In the genomic region with DNA sequence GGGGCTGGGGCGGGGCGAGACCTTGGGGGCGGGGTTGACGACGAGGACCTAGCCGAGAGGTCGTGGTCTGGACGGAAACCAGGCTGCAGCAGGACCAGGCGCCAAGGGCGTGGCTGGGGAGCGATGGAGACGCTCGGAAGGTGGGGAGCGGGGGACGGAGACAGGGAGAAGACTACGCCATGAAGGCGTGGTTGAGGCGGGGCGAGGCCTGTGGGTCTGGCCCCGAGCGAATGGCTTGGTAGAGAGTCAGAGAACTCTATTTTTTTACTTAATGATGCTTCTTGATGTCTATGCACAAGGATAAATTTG, we compare ENCODE assay signal across 8 cellular contexts. TPM values are rescaled to one million over a fixed set of nuclear protein-coding genes. Genes with fewer than 3 reads are reported as not detected.
DNase-seq lines count a peak whose midpoint lies in the region; ATAC-seq, FAIRE-seq and TF ChIP-seq lines count a peak whose summit lies in the region.

No MANE protein-coding gene starts in this region.

- no peaks in the 10 kb centered on the region for H3K9me3 ChIP-seq in Panc1 (ENCODE audit: control insufficient read depth, insufficient read depth, low read depth, low read length)
- no peaks in the 10 kb centered on the region for H3K9me3 ChIP-seq in endothelial cell of umbilical vein (replicated peaks; ENCODE audit: control insufficient read depth, insufficient read depth, low read length)

- peak overlapping the region; percentile 92 for H2AFZ ChIP-seq in endothelial cell of umbilical vein (ENCODE audit: low read depth, low read length)

- H3K27me3 ChIP-seq in Panc1 (ENCODE audit: control insufficient read depth, insufficient read depth, low read length) (no peaks in the 10 kb centered on the region), endothelial cell of umbilical vein (ENCODE audit: control insufficient read depth in 2 of 2, insufficient read depth in 2 of 2, low read length in 2 of 2) (no peaks in the 10 kb centered on the region)

- ATAC-seq in Panc1 (peak; percentile 88), HG02610 (IDR thresholded peaks at IDR 0.05; ENCODE audit: unreplicated experiment) (no peak), HG02840 (IDR thresholded peaks at IDR 0.05; ENCODE audit: low FRiP score, unreplicated experiment) (no peak)

- no peaks in the 10 kb centered on the region for H4K20me1 ChIP-seq in endothelial cell of umbilical vein (replicated peaks; ENCODE audit: control insufficient read depth, extremely low read depth, insufficient read depth, low read length)

- TF ChIP-seq CTCF in Panc1 (IDR thresholded peaks at IDR 0.05) (no peak), endothelial cell of umbilical vein (IDR thresholded peaks at IDR 0.05; ENCODE audit: extremely low read depth in 1 of 2, insufficient read depth in 1 of 2, low read depth in 1 of 2, low read length in 2 of 2) (no peak), retinal pigment epithelial cell (conservative IDR thresholded peaks at IDR 0.05; ENCODE audit: low read depth, low read length) (no peak)

- DNase-seq in Panc1 (ENCODE audit: low read depth, low spot score) (no peak), endothelial cell of umbilical vein (ENCODE audit: low read depth, low spot score) (no peak), retinal pigment epithelial cell (ENCODE audit: low read depth) (no peak), NCI-H345 (lab: John Stamatoyannopoulos, UW) (no peak), GM03348 (ENCODE audit: low spot score) (no peak)

- TF ChIP-seq POLR2A in GM15510 (IDR thresholded peaks at IDR 0.05; ENCODE audit: borderline replicate concordance, extremely low read depth, insufficient read length) (peak; percentile 39), endothelial cell of umbilical vein (IDR thresholded peaks at IDR 0.05; ENCODE audit: low read depth, low read length) (no peak)

- CTCF ChIA-PET in Panc1 (lab: Charles Lee) (no interaction called here), endothelial cell of umbilical vein (lab: Charles Lee) (no interaction called here)

- in situ Hi-C loops in Panc1 (cut with HindIII; ENCODE audit: low pct_unique_long_range_greater_than_20kb, low sequenced_read_pairs) = no loop called here

- peak overlapping the region; percentile 71 for H3K4me2 ChIP-seq in endothelial cell of umbilical vein (ENCODE audit: insufficient read depth, low read length)

- dilution Hi-C loops in endothelial cell of umbilical vein (cut with MboI; ENCODE audit: extremely low pct_ligation_motif_present, low sequenced_read_pairs) = no loop called here

- BruUV-seq in Panc1 (replicated peaks; lab: Mats Ljungman, UMichigan) (no TSS peak), endothelial cell of umbilical vein (replicated peaks; lab: Mats Ljungman, UMichigan) (no TSS peak)

- H3K4me1 ChIP-seq in Panc1 (ENCODE audit: control insufficient read depth, insufficient read depth, low read length) (no peaks in the 10 kb centered on the region), endothelial cell of umbilical vein (ENCODE audit: control insufficient read depth, extremely low read depth, insufficient read depth, low read length) (peaks cover 12% of the 10 kb centered on the region)

- no peaks in the 10 kb centered on the region for H3K9me1 ChIP-seq in endothelial cell of umbilical vein (replicated peaks; ENCODE audit: control insufficient read depth, extremely low read depth, insufficient read depth, low read length)

- H3K4me3 ChIP-seq in Panc1 (ENCODE audit: low read depth in 2 of 2, low read length in 2 of 2) (peak overlapping the region; percentile 27 to 39), endothelial cell of umbilical vein (replicated peaks in 1 of 3; ENCODE audit: insufficient read depth in 1 of 3, low read depth in 1 of 3, low read length in 3 of 3) (peak overlapping the region in 2 of 3 experiments; percentile 33 to 36), retinal pigment epithelial cell (ENCODE audit: low read length) (peak overlapping the region; percentile 50)

- H3K9ac ChIP-seq in endothelial cell of umbilical vein (replicated peaks; ENCODE audit: extremely low read depth, insufficient read depth, low read length) = no peak overlapping the region

- H3K27ac ChIP-seq in Panc1 (ENCODE audit: low read length) (peak overlapping the region; percentile 72; the same call in 1 of the 2 replicates), endothelial cell of umbilical vein (ENCODE audit: insufficient read depth, low read depth, low read length) (peak overlapping the region; percentile 32)

- POLR2A ChIA-PET in Panc1 (lab: Charles Lee) = no interaction called here
- POLR2A ChIA-PET in endothelial cell of umbilical vein (lab: Charles Lee) = interaction anchor here (1.3 kb wide), 1 partner anchor 8 kb away, joined by 5 read pairs; the partner anchor contains the start of gene UBL5

- H3K36me3 ChIP-seq in Panc1 (ENCODE audit: control insufficient read depth, insufficient read depth, low read length) (no peaks in the 10 kb centered on the region), endothelial cell of umbilical vein (ENCODE audit: control insufficient read depth in 2 of 2, extremely low read depth in 1 of 2, insufficient read depth in 2 of 2, low read length in 2 of 2) (no peaks in the 10 kb centered on the region)

- no peak for FAIRE-seq in endothelial cell of umbilical vein (lab: Jason Lieb, UNC)

- intact Hi-C loops in Panc1 (cut with micrococcal nuclease; ENCODE audit: unreplicated experiment) = no loop called here
- intact Hi-C loops in endothelial cell of umbilical vein (cut with micrococcal nuclease) = loop anchor here (1.0 kb wide), 4 partner anchors 16 to 198 kb away; partner anchors contain the start of genes PIN1 and ZNF561

- peaks cover 28% of the 10 kb centered on the region for H3K79me2 ChIP-seq in endothelial cell of umbilical vein (ENCODE audit: control insufficient read depth, insufficient read depth, low read length)

TF ChIP-seq in endothelial cell of umbilical vein, 7 proteins besides CTCF, POLR2A, EP300 and RAD21 (continues in another document):
- no peak for TF ChIP-seq EZH2 (IDR thresholded peaks at IDR 0.05; ENCODE audit: borderline replicate concordance, low read depth, low read length, severe bottlenecking)
- no peak for TF ChIP-seq POLR2AphosphoS5 (IDR thresholded peaks at IDR 0.05; ENCODE audit: insufficient read depth, low read depth, low read length)
- TF ChIP-seq, protein P1, sequence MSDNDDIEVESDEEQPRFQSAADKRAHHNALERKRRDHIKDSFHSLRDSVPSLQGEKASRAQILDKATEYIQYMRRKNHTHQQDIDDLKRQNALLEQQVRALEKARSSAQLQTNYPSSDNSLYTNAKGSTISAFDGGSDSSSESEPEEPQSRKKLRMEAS (IDR thresholded peaks at IDR 0.05; ENCODE audit: insufficient read depth, insufficient read length) = no peak
- TF ChIP-seq GATA2 (IDR thresholded peaks at IDR 0.05; ENCODE audit: insufficient read depth, insufficient read length, low read depth, low read length) = no peak
- no peak for TF ChIP-seq MYC (IDR thresholded peaks at IDR 0.05; ENCODE audit: low read depth, low read length)
- no peak for TF ChIP-seq JUN (IDR thresholded peaks at IDR 0.05; ENCODE audit: borderline replicate concordance, insufficient read depth, insufficient read length, low read depth)

RNA-seq across cellular contexts. Expression of gene FBXL12, which starts 0.7 kb away (rescaled TPM):
- total RNA-seq in Panc1 (2021; ENCODE audit: unreplicated experiment) = 29.2 TPM
- 33.3 TPM for polyA plus RNA-seq in Panc1 (2012; ENCODE audit: insufficient read length)
- total RNA-seq in endothelial cell of umbilical vein = 25.8 and 26.9 TPM in 2 replicates
- polyA plus RNA-seq in endothelial cell of umbilical vein = 33.3 and 47.5 TPM in 2 replicates
- 22.7 and 30.7 TPM in 2 replicates for polyA plus RNA-seq in endothelial cell of umbilical vein (2011; cell fraction: cytosol; rRNA removed)
- 37.8 and 44.3 TPM in 2 replicates for polyA plus RNA-seq in endothelial cell of umbilical vein (2011; cell fraction: nucleus; rRNA removed)
- 16.0 and 20.6 TPM in 2 replicates for polyA plus RNA-seq in endothelial cell of umbilical vein (2012)
- 13.5 and 16.9 TPM in 2 replicates for polyA minus RNA-seq in endothelial cell of umbilical vein
- polyA minus RNA-seq in endothelial cell of umbilical vein (2011; cell fraction: cytosol; rRNA and poly(A)+ RNA removed) = 8.6 TPM
- polyA minus RNA-seq in endothelial cell of umbilical vein (2011; cell fraction: nucleus; rRNA and poly(A)+ RNA removed) = 16.0 and 23.8 TPM in 2 replicates

RNA-seq across cellular contexts. Expression of gene UBL5, which starts 8.2 kb away (rescaled TPM):
- total RNA-seq in Panc1 (2021; ENCODE audit: unreplicated experiment) (379 TPM), endothelial cell of umbilical vein (351 and 364 TPM in 2 replicates)
- polyA plus RNA-seq in Panc1 (2012; ENCODE audit: insufficient read length) = 631 TPM
- 839 and 1,226 TPM in 2 replicates for polyA plus RNA-seq in endothelial cell of umbilical vein
- 1,164 and 1,424 TPM in 2 replicates for polyA plus RNA-seq in endothelial cell of umbilical vein (2011; cell fraction: cytosol; rRNA removed)
- polyA plus RNA-seq in endothelial cell of umbilical vein (2011; cell fraction: nucleus; rRNA removed) = 366 and 439 TPM in 2 replicates
- 737 and 963 TPM in 2 replicates for polyA plus RNA-seq in endothelial cell of umbilical vein (2012)
- 190 and 222 TPM in 2 replicates for polyA minus RNA-seq in endothelial cell of umbilical vein
- 69.3 TPM for polyA minus RNA-seq in endothelial cell of umbilical vein (2011; cell fraction: cytosol; rRNA and poly(A)+ RNA removed)
- 23.9 and 25.1 TPM in 2 replicates for polyA minus RNA-seq in endothelial cell of umbilical vein (2011; cell fraction: nucleus; rRNA and poly(A)+ RNA removed)

RNA-seq across cellular contexts. Expression of gene PIN1, which starts 15.6 kb away (rescaled TPM):
- 102 TPM for total RNA-seq in Panc1 (2021; ENCODE audit: unreplicated experiment)
- 114 TPM for polyA plus RNA-seq in Panc1 (2012; ENCODE audit: insufficient read length)
- 97.4 and 98.1 TPM in 2 replicates for total RNA-seq in endothelial cell of umbilical vein
- 115 and 129 TPM in 2 replicates for polyA plus RNA-seq in endothelial cell of umbilical vein
- polyA plus RNA-seq in endothelial cell of umbilical vein (2011; cell fraction: cytosol; rRNA removed) = 80.4 and 106 TPM in 2 replicates
- 57.1 and 64.3 TPM in 2 replicates for polyA plus RNA-seq in endothelial cell of umbilical vein (2011; cell fraction: nucleus; rRNA removed)
- polyA plus RNA-seq in endothelial cell of umbilical vein (2012) = 56.8 and 68.7 TPM in 2 replicates
- polyA minus RNA-seq in endothelial cell of umbilical vein = 22.2 and 28.5 TPM in 2 replicates
- polyA minus RNA-seq in endothelial cell of umbilical vein (2011; cell fraction: cytosol; rRNA and poly(A)+ RNA removed) = 39.6 TPM
- 11.3 and 16.6 TPM in 2 replicates for polyA minus RNA-seq in endothelial cell of umbilical vein (2011; cell fraction: nucleus; rRNA and poly(A)+ RNA removed)

RNA-seq across cellular contexts. Expression of gene ZNF846, which starts 51.0 kb away (rescaled TPM):
- total RNA-seq in Panc1 (2021; ENCODE audit: unreplicated experiment) (10.2 TPM), endothelial cell of umbilical vein (6.9 and 8.3 TPM in 2 replicates)
- 8.8 TPM for polyA plus RNA-seq in Panc1 (2012; ENCODE audit: insufficient read length)
- 2.7 and 3.9 TPM in 2 replicates for polyA plus RNA-seq in endothelial cell of umbilical vein
- 3.7 and 4.4 TPM in 2 replicates for polyA plus RNA-seq in endothelial cell of umbilical vein (2011; cell fraction: cytosol; rRNA removed)
- polyA plus RNA-seq in endothelial cell of umbilical vein (2011; cell fraction: nucleus; rRNA removed) = 13.0 and 15.3 TPM in 2 replicates
- 5.3 and 6.9 TPM in 2 replicates for polyA plus RNA-seq in endothelial cell of umbilical vein (2012)
- 8.2 and 17.3 TPM in 2 replicates for polyA minus RNA-seq in endothelial cell of umbilical vein
- polyA minus RNA-seq in endothelial cell of umbilical vein (2011; cell fraction: cytosol; rRNA and poly(A)+ RNA removed) = not detected
- 11.1 and 11.5 TPM in 2 replicates for polyA minus RNA-seq in endothelial cell of umbilical vein (2011; cell fraction: nucleus; rRNA and poly(A)+ RNA removed)
